Comparison of ENCODE assay signal across 8 cellular contexts in the genomic region with DNA sequence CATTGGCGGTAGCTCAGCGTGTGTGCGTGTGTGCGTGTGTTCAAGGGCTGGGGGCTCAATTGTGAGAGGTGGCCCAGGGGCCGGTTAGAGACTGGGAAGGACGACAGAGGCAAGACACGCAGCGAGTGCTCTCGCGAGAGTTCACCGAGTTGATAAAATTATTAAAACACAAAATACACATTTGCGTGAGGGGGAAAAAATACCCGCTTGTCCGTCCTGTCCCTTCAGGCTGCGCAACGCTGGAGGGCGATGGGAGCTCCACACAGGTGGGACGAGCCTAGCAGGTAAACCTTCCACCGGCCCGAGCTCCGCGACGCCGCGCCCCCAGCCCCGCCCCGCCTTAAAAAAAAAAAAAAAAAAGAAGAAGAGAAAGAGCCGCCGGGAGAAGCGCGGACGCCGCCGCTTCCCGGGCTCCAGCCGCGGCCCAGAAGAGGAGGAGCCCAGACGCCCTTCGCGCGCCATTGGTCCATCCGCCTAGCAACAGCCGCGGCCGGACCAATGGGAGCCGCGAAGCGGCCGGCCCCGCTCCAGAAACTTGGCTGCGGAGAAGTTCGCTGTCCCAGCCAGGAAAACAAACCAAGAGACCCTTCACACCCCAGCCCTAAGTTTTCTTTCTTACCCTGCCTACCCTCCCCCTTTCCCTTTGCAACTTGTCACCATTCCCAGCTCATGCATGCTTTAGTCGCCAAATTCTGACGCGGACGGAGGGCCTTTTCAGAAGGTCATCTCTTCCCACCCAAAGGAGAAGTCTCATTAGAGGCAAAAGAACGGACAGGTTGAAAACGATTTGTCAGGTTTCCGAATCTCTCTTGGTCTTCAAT.
DNase-seq lines count a peak whose midpoint lies in the region; ATAC-seq, FAIRE-seq and TF ChIP-seq lines count a peak whose summit lies in the region.

No MANE protein-coding gene starts in this region.

- under 1% methylated on average over 52 of the region's 59 CpGs for WGBS in K562 (ENCODE audit: insufficient coverage, low coverage, missing lambda C conversion rate)
- WGBS in hepatocyte (ENCODE audit: low lambda C conversion rate, missing lambda C conversion rate) = 3% methylated on average over 50 of the region's 59 CpGs

- POLR2A ChIA-PET in K562 (lab: Yijun Ruan, JAX) = interaction anchor here (0.6 to 2.2 kb wide), 6 partner anchors 8 to 272 kb away, joined by 3 to 9 read pairs (median 4); no protein-coding TSS in a partner anchor

- peak overlapping the region; percentile 99 for H2AFZ ChIP-seq in K562 (ENCODE audit: low read depth, low read length)
- H2AFZ ChIP-seq in hepatocyte = peak overlapping the region; percentile 70

- H3K27ac Mint-ChIP-seq in HFFc6 = no peak overlapping the region

- H3K4me3 Mint-ChIP-seq in HFFc6 = peak overlapping the region; percentile 72

- TF ChIP-seq CTCF in HFFc6 (IDR thresholded peaks at IDR 0.05) (no peak), K562 (IDR thresholded peaks at IDR 0.05 in 2 of 3, conservative IDR thresholded peaks at IDR 0.05 in 1 of 3; ENCODE audit: insufficient read depth in 2 of 3, low read depth in 1 of 3, low read length in 3 of 3) (no peak; a peak in 1 of 6 replicates), hepatocyte (IDR thresholded peaks at IDR 0.05; ENCODE audit: poor library complexity) (no peak), uterus (IDR thresholded peaks at IDR 0.05) (no peak)

- H3K9me3 ChIP-seq in K562 (replicated peaks; ENCODE audit: control insufficient read depth, insufficient read depth, low read depth, low read length) (no peaks in the 10 kb centered on the region), hepatocyte (ENCODE audit: low read depth) (no peaks in the 10 kb centered on the region), uterus (no peaks in the 10 kb centered on the region)

- intact Hi-C loops in K562 (cut with micrococcal nuclease) = loop anchor here (5.0 kb wide), 2 partner anchors 72 to 202 kb away; no protein-coding TSS in a partner anchor
- intact Hi-C loops in uterus (cut with DNase I; ENCODE audit: low total_unique reads) = no loop called here

- H3K27me3 ChIP-seq in K562 (ENCODE audit: control insufficient read depth in 2 of 2, insufficient read depth in 2 of 2, low read length in 2 of 2) (no peaks in the 10 kb centered on the region), hepatocyte (no peaks in the 10 kb centered on the region), uterus (no peaks in the 10 kb centered on the region)

- no peak for TF ChIP-seq EP300 in K562 (IDR thresholded peaks at IDR 0.05; ENCODE audit: low read length)

- H3K79me2 ChIP-seq in K562 (ENCODE audit: control insufficient read depth, insufficient read depth, low read length) = no peaks in the 10 kb centered on the region; the same call in 2 of the 3 replicates
- no peaks in the 10 kb centered on the region for H3K79me2 ChIP-seq in hepatocyte

- TF ChIP-seq POLR2A in K562 (conservative IDR thresholded peaks at IDR 0.05) (peak; percentile 72), uterus (IDR thresholded peaks at IDR 0.05) (no peak)

- no peaks in the 10 kb centered on the region for H3K9me1 ChIP-seq in K562 (ENCODE audit: control insufficient read depth, insufficient read depth, low read length)

- no peaks in the 10 kb centered on the region for H3K4me1 Mint-ChIP-seq in HFFc6 (ENCODE audit: low read depth)

- no peaks in the 10 kb centered on the region for H3K9me2 ChIP-seq in hepatocyte (replicated peaks; ENCODE audit: insufficient read depth)

- peak; percentile 99 for ATAC-seq in K562

- DNase-seq in GDM1 (lab: John Stamatoyannopoulos, UW) (peak; percentile 47), HFFc6 (no peak), NCI-H1048 (lab: John Stamatoyannopoulos, UW) (peak; percentile 57), T-helper 22 cell (ENCODE audit: low read depth) (peak; percentile 51), K562 (ENCODE audit: extremely low read depth in 1 of 4, low spot score in 3 of 4) (peak; percentile 95 to 99 (median 98)), hepatocyte (ENCODE audit: low spot score) (peak; percentile 97), putamen (ENCODE audit: low spot score) (peak; percentile 76), uterus (peak; percentile 90 to 91)

- no peaks in the 10 kb centered on the region for H3K36me3 Mint-ChIP-seq in HFFc6 (ENCODE audit: low read depth)

- no peaks in the 10 kb centered on the region for H3K36me3 ChIP-seq in K562 (ENCODE audit: control insufficient read depth, insufficient read depth, low read length)
- H3K36me3 ChIP-seq in hepatocyte (replicated peaks; ENCODE audit: insufficient read depth, low read depth) = no peaks in the 10 kb centered on the region
- H3K36me3 ChIP-seq in uterus = no peaks in the 10 kb centered on the region

- H3K4me2 ChIP-seq in K562 (ENCODE audit: insufficient read depth, low read length) (peak overlapping the region; percentile 95), hepatocyte (peak overlapping the region; percentile 80)

- peak overlapping the region; percentile 77 to 89 for H3K9ac ChIP-seq in K562 (ENCODE audit: insufficient read depth in 1 of 2, low read depth in 2 of 2, low read length in 2 of 2)

- BruUV-seq in K562 (replicated peaks; lab: Mats Ljungman, UMichigan) = TSS peak; percentile 84

- H3K9me3 Mint-ChIP-seq in HFFc6 = peaks cover 5% of the 10 kb centered on the region; the same call in 1 of the 2 replicates

- H3K27me3 Mint-ChIP-seq in HFFc6 (ENCODE audit: insufficient read depth) = peaks cover 1% of the 10 kb centered on the region; the same call in 1 of the 2 replicates

- H4K20me1 ChIP-seq in K562 (replicated peaks; ENCODE audit: control insufficient read depth, insufficient read depth, low read length) (no peaks in the 10 kb centered on the region), hepatocyte (ENCODE audit: insufficient read depth, poor library complexity, severe bottlenecking) (no peaks in the 10 kb centered on the region)

- FAIRE-seq in K562 (lab: Jason Lieb, UNC) = peak; percentile 74

- H3K4me3 ChIP-seq in K562 (peak overlapping the region; percentile 48), hepatocyte (peak overlapping the region; percentile 45), uterus (peak overlapping the region; percentile 43 to 46)

- CTCF ChIA-PET in K562 (lab: Yijun Ruan, JAX; ENCODE audit: low intra/inter-chr PET ratio) = no interaction called here

- TF ChIP-seq RAD21 in K562 (CRISPR knock-in tag; conservative IDR thresholded peaks at IDR 0.05 in 1 of 2, IDR thresholded peaks at IDR 0.05 in 1 of 2) = no peak

- H3K27ac ChIP-seq in K562 (ENCODE audit: extremely low read depth, low read depth, low read length) = peak overlapping the region; percentile 87
- H3K27ac ChIP-seq in hepatocyte = peak overlapping the region; percentile 94
- H3K27ac ChIP-seq in uterus = peak overlapping the region; percentile 87 to 96

- in situ Hi-C loops in K562 (cut with MboI) = no loop called here

- H3K4me1 ChIP-seq in K562 (replicated peaks in 1 of 2; ENCODE audit: control insufficient read depth in 2 of 2, insufficient read depth in 2 of 2, low read length in 2 of 2) (peaks cover 11 to 36% of the 10 kb centered on the region in 2 experiments), hepatocyte (ENCODE audit: insufficient read depth) (peaks cover 43% of the 10 kb centered on the region), uterus (no peaks in the 10 kb centered on the region)

TF ChIP-seq in K562, 482 proteins besides CTCF, POLR2A, EP300 and RAD21 (continues in another document):
- TF ChIP-seq FOXM1 (IDR thresholded peaks at IDR 0.05; ENCODE audit: low read depth) = peak; percentile 53; the same call in 1 of the 2 replicates
- no peak for TF ChIP-seq FOXM1 (CRISPR knock-in tag; IDR thresholded peaks at IDR 0.05; ENCODE audit: low read depth)
- peak; percentile 32 for TF ChIP-seq BRD9 (IDR thresholded peaks at IDR 0.05; ENCODE audit: low read depth, partially characterized antibody)
- peak in 2 of 3 experiments; percentile 19 to 55 for TF ChIP-seq YY1 (IDR thresholded peaks at IDR 0.05; ENCODE audit: borderline replicate concordance in 1 of 3, control insufficient read depth in 1 of 3, extremely low read depth in 1 of 3, insufficient read depth in 3 of 3, insufficient read length in 1 of 3, insufficient replicate concordance in 2 of 3, low read depth in 1 of 3, low read length in 2 of 3)
- peak; percentile 59; the same call in 1 of the 2 replicates for TF ChIP-seq SUPT5H (IDR thresholded peaks at IDR 0.05)
- TF ChIP-seq ZNF134 (CRISPR knock-in tag; conservative IDR thresholded peaks at IDR 0.05) = no peak
- TF ChIP-seq MAZ (CRISPR knock-in tag; conservative IDR thresholded peaks at IDR 0.05 in 1 of 2, IDR thresholded peaks at IDR 0.05 in 1 of 2) = peak; percentile 54 to 60; a peak in 2 of 4 replicates
- no peak for TF ChIP-seq MIER1 (IDR thresholded peaks at IDR 0.05; ENCODE audit: low read depth)
- TF ChIP-seq PTBP1 (IDR thresholded peaks at IDR 0.05; ENCODE audit: low read depth, low read length) = no peak
- TF ChIP-seq ZFPM2 (CRISPR knock-in tag; IDR thresholded peaks at IDR 0.05) = no peak
- 0 out of 2 replicates have a peak, but pooled peaks have one; percentile 58 for TF ChIP-seq ZNF551 (CRISPR knock-in tag; IDR thresholded peaks at IDR 0.05)
